In the genomic region with DNA sequence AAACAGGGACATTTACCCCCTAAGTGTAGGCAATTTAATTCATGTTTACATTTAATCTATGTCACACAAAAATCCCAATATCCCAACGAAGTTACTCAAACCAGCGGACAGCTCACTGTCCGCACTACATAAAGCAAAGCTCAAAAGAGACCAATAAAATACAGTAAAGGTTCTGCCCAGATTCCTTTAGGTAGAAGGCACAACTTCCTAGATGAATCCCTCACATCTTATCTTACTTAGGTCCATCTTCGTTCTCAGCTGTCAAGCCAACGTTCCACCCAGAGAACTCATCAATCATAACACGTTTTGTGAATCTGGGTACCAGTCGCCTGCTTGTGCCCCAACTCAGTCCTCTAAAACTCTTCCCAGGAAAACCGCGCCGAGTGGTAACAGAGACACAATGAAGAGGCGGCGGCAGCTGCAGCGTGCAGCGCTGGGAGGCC, we compare ENCODE assay signal across 8 cellular contexts. TPM values are rescaled to one million over a fixed set of nuclear protein-coding genes. Genes with fewer than 3 reads are reported as not detected.
A peak's percentile ranks its signal among the peaks of the same experiment; 100 is the strongest.
DNase-seq lines count a peak whose midpoint lies in the region; ATAC-seq, FAIRE-seq and TF ChIP-seq lines count a peak whose summit lies in the region.

No MANE protein-coding gene starts in this region.

- H3K9me3 Mint-ChIP-seq in IgD-negative memory B cell (no peaks in the 10 kb centered on the region), naive B cell (no peaks in the 10 kb centered on the region)

- POLR2A ChIA-PET in BJ (lab: Charles Lee): interaction anchor here (0.6 kb wide), 1 partner anchor 54 kb away, joined by 4 read pairs; no protein-coding TSS in a partner anchor

- H3K4me3 ChIP-seq in BJ (ENCODE audit: low read depth, low read length): peak overlapping the region; percentile 99

- ATAC-seq in naive B cell (ENCODE audit: low read depth in 2 of 2): no peak
- ATAC-seq in omental fat pad (ENCODE audit: low FRiP score): no peak
- ATAC-seq in GM21619 (IDR thresholded peaks at IDR 0.05; ENCODE audit: unreplicated experiment): no peak

- no peak for TF ChIP-seq POLR2A in GM12892 (IDR thresholded peaks at IDR 0.05; ENCODE audit: low read depth, low read length)

- FAIRE-seq in GM12892 (lab: Jason Lieb, UNC): no peak

- H3K27me3 Mint-ChIP-seq in IgD-negative memory B cell (peaks cover 2% of the 10 kb centered on the region), naive B cell (no peaks in the 10 kb centered on the region)

- no peaks in the 10 kb centered on the region for H3K27me3 ChIP-seq in BJ (ENCODE audit: control insufficient read depth, insufficient read depth, low read length)

- peaks cover 28 to 52% (median 34%) of the 10 kb centered on the region in 3 donors for H3K4me1 Mint-ChIP-seq in IgD-negative memory B cell
- peaks cover 37 to 57% (median 39%) of the 10 kb centered on the region in 3 donors for H3K4me1 Mint-ChIP-seq in naive B cell

- H3K4me3 Mint-ChIP-seq in IgD-negative memory B cell (peak overlapping the region; percentile 95 to 100 (median 100)), naive B cell (peak overlapping the region; percentile 95 to 100 (median 100))

- peak overlapping the region; percentile 97 for H3K27ac ChIP-seq in cingulate gyrus (ENCODE audit: low read depth, low read length)

- H3K36me3 ChIP-seq in BJ (ENCODE audit: control insufficient read depth, insufficient read depth, low read length): peaks cover 6% of the 10 kb centered on the region

- H3K36me3 Mint-ChIP-seq in IgD-negative memory B cell: peaks cover 4% of the 10 kb centered on the region
- H3K36me3 Mint-ChIP-seq in naive B cell: peaks cover 21 to 24% of the 10 kb centered on the region in 2 donors

- CTCF ChIA-PET in BJ (lab: Yijun Ruan, JAX): interaction anchor here (0.7 to 2.2 kb wide), 19 partner anchors 9 to 1172 kb away, joined by 3 to 14 read pairs (median 3); partner anchors contain the start of gene SCD5

- DNase-seq in BJ (ENCODE audit: low read depth) (no peak), naive B cell (no peak), omental fat pad (ENCODE audit: low spot score) (no peak), GM12892 (ENCODE audit: insufficient read length) (no peak)
- no peak for DNase-seq in activated effector memory CD4-positive, alpha-beta T cell treated with Interleukin-2 at 50 U/mL for 16 hours

- H3K27ac Mint-ChIP-seq in IgD-negative memory B cell: peak overlapping the region; percentile 94 to 100 (median 100)
- H3K27ac Mint-ChIP-seq in naive B cell: peak overlapping the region; percentile 85 to 100 (median 99)

- TF ChIP-seq CTCF in BJ (IDR thresholded peaks at IDR 0.05; ENCODE audit: insufficient read depth, low read depth, low read length): no peak
- TF ChIP-seq CTCF in omental fat pad (IDR thresholded peaks at IDR 0.05): no peak

RNA-seq across cellular contexts. Expression of gene HNRNPDL, which starts 1.7 kb away (rescaled TPM):
- polyA plus RNA-seq in BJ (2011; rRNA removed) (74.1 and 154 TPM in 2 replicates), IgD-negative memory B cell (256 TPM), naive B cell (ENCODE audit: low read depth in 6 of 6) (100 to 1,000 TPM; 288 to 428 (median 371) TPM)
- 16.2 and 24.2 TPM in 2 replicates for polyA minus RNA-seq in BJ (2011; rRNA and poly(A)+ RNA removed)
- 100 to 1,000 TPM; 165 to 237 (median 185) TPM for total RNA-seq in omental fat pad
- polyA plus RNA-seq in GM12892 (2012; ENCODE audit: missing spikeins): 275 TPM

RNA-seq across cellular contexts. Expression of gene ENOPH1, which starts 1.8 kb away (rescaled TPM):
- 6.2 and 8.6 TPM in 2 replicates for polyA plus RNA-seq in BJ (2011; rRNA removed)
- polyA minus RNA-seq in BJ (2011; rRNA and poly(A)+ RNA removed): 3.5 and 4.2 TPM in 2 replicates
- 37.3 TPM for polyA plus RNA-seq in IgD-negative memory B cell
- polyA plus RNA-seq in naive B cell (ENCODE audit: low read depth in 6 of 6): 10 to 100 TPM; 38.3 to 91.0 (median 39.1) TPM
- total RNA-seq in omental fat pad: 10 to 100 TPM; 16.9 to 24.0 (median 20.4) TPM
- polyA plus RNA-seq in GM12892 (2012; ENCODE audit: missing spikeins): 53.1 TPM

RNA-seq across cellular contexts. Expression of gene HNRNPD, which starts 54.8 kb away (rescaled TPM):
- polyA plus RNA-seq in BJ (2011; rRNA removed) (40.5 and 41.1 TPM in 2 replicates), IgD-negative memory B cell (233 TPM), naive B cell (ENCODE audit: low read depth in 6 of 6) (100 to 1,000 TPM; 219 to 328 (median 248) TPM)
- 6.8 and 18.4 TPM in 2 replicates for polyA minus RNA-seq in BJ (2011; rRNA and poly(A)+ RNA removed)
- 100 to 1,000 TPM in 1 of 4 donors, 10 to 100 TPM in 3; 69.2 to 108 (median 86.1) TPM for total RNA-seq in omental fat pad
- 267 TPM for polyA plus RNA-seq in GM12892 (2012; ENCODE audit: missing spikeins)
